Comparison of ENCODE assay signal across 1 cellular context in genomic region chr6:107743311-107743710, GRCh38.
TF ChIP-seq lines count a peak whose summit lies in the region.

No MANE protein-coding gene starts in this region.

TF ChIP-seq in K562, 482 proteins besides CTCF, POLR2A, EP300 and RAD21:
- no peak for TF ChIP-seq SIX5 (IDR thresholded peaks at IDR 0.05; ENCODE audit: borderline replicate concordance in 1 of 2, insufficient read depth in 1 of 2, low read depth in 1 of 2, low read length in 2 of 2)
- 0 out of 2 replicates have a peak, but pooled peaks have one; percentile 20 for TF ChIP-seq ZNF316 (IDR thresholded peaks at IDR 0.05)
- TF ChIP-seq ZNF280A (IDR thresholded peaks at IDR 0.05; ENCODE audit: low read depth, partially characterized antibody): no peak
